31 cellular contexts compared by ENCODE assay signal in the genomic region with DNA sequence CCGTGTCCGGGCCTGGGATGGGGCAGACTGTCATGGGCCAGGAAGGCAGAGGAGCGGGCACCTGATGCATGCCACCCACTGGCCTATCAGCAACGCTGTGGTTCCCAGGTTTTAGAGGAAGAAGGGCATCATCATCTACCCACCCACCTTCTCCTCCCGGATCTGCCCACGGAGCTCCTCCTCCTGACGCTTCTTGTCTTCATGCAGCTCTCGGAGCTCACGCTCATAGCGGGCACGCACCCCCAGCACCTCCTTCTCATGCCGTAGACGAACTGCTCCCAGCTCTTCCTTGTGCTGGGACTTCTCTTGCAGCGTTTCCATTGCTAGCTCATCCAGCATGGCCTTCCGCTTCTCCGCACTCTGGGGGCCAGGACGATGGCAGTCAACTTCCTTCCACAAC.
"Had no signal": no experiment of that assay in that cellular context is flagged by ENCODE, and none has a peak within 500 bp of the region (broad histone marks: within the 10 kb centered on the region; RNA-seq: fewer than 3 reads in every experiment).

No MANE protein-coding gene starts in this region.

- DNase-seq: hypothalamus; immature natural killer cell; kidney; left colon; left lung; lower lobe of right lung; mammary epithelial cell; mesendoderm; naive B cell; natural killer cell; nephron progenitor cell; occipital lobe; retina; right cardiac atrium; stimulated activated CD4-positive, alpha-beta T cell treated with anti-CD3 and anti-CD28 coated beads, Interleukin-12 subunit alpha, Interleukin-12 subunit beta, amount 100 ng/mL, for 4 hours; stimulated activated CD4-positive, alpha-beta T cell treated with anti-CD3 and anti-CD28 coated beads, Interleukin-15, amount 100 ng/mL, for 24 hours; stimulated activated CD4-positive, alpha-beta T cell treated with anti-CD3 and anti-CD28 coated beads, Interleukin-2, amount 100 ng/mL, for 24 hours; stimulated activated CD4-positive, alpha-beta T cell treated with anti-CD3 and anti-CD28 coated beads, Interleukin-4, amount 100 ng/mL, for 1 hour; stimulated activated naive CD4-positive, alpha-beta T cell; tibial artery; trophoblast cell; upper lobe of right lung had no signal

- ATAC-seq: left colon, left lung, lower lobe of right lung, natural killer cell, right cardiac atrium, sciatic nerve, upper lobe of right lung had no signal

- H3K4me3 ChIP-seq: left lung, lower lobe of right lung, neural progenitor cell, skin epidermis, suprapubic skin, thoracic aorta, tibial artery, upper lobe of right lung had no signal

- H3K4me2 ChIP-seq: neural progenitor cell had no signal

- H2AFZ ChIP-seq: neural progenitor cell, parathyroid adenoma had no signal

- H3K27me3 ChIP-seq: left lung, neural progenitor cell, neutrophil, suprapubic skin, tibial artery, upper lobe of right lung had no signal

- H3K9ac ChIP-seq: neural progenitor cell, parathyroid adenoma had no signal

- H3K4me1 ChIP-seq: left lung, lower lobe of right lung, neural progenitor cell, parathyroid adenoma, suprapubic skin, tibial artery, upper lobe of right lung had no signal

- H3K27me3 Mint-ChIP-seq: naive B cell; stimulated activated naive CD8-positive, alpha-beta T cell treated with anti-CD3 and anti-CD28 coated beads, Interleukin-15, Interleukin-2, amounts not matched to agents 100 ng/mL and 50 ng/mL, for 24 hours had no signal

- H3K36me3 Mint-ChIP-seq: natural killer cell had no signal

- H3K4me3 Mint-ChIP-seq: immature natural killer cell; mesothelial cell of epicardium; natural killer cell; nephron progenitor cell; neural progenitor cell; stimulated activated naive CD8-positive, alpha-beta T cell treated with anti-CD3 and anti-CD28 coated beads, Interleukin-15, Interleukin-2, amounts not matched to agents 100 ng/mL and 50 ng/mL, for 24 hours had no signal

- H3K79me2 ChIP-seq: parathyroid adenoma had no signal

- H3K9me3 ChIP-seq: left lung, lower lobe of right lung, neutrophil, suprapubic skin, thoracic aorta, tibial artery, upper lobe of right lung had no signal

- H3K4me1 Mint-ChIP-seq: immature natural killer cell, mesothelial cell of epicardium, natural killer cell, nephron progenitor cell, neural progenitor cell had no signal

- H3K27ac ChIP-seq: left lung, lower lobe of right lung, neural progenitor cell, neutrophil, parathyroid adenoma, skin epidermis, suprapubic skin, thoracic aorta, tibial artery, upper lobe of right lung had no signal

- H3K36me3 ChIP-seq: neural progenitor cell had no signal

- H3K27ac Mint-ChIP-seq: immature natural killer cell; mesothelial cell of epicardium; natural killer cell; nephron progenitor cell; neural progenitor cell; stimulated activated naive CD8-positive, alpha-beta T cell treated with anti-CD3 and anti-CD28 coated beads, Interleukin-15, Interleukin-2, amounts not matched to agents 100 ng/mL and 50 ng/mL, for 24 hours had no signal
